21 cellular contexts compared by ENCODE assay signal in the genomic region with DNA sequence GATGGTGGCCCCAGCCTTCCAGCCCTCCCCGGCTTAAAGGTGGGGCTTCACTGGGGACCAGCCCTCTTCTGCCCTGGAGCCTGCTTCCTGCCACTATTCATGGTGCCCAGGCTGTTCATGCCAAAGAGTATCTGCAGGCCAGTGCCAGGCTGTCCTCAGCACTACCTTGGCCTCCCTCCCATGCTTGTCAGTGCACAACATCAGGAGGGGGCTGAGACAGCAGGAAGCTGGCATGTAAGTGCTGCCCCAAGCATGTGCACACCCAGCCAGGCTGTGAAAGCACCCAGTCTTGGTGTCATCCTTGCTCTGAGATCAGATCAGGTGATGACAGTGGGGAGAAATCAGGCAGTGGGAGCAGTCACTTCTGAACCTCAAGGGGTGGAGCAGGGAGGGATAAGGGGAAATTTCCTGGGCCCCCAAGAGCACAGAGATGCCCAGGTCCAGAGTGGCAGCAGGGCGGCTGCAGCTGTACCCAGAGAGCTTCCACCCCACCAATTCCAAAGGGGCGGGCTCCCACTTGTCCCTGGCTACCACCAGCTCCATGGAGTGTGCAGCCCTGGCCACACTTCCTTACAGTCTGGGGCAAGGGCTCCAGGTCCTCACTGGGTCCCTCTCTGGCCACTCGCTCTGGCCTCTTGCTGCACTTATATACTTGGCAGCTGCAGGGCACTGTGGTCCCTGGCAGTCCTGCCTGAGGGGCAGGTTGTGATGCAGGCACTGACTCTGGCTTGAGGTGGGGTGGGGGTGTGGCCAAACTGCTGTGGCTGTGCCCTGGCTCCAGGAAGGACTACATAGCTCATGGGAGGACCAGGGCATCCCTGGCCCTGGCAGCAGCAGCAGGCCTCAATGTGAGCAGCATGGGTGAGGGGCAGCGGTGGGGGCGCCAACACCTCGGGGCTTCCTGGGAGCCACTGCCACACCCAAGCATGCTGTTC.
"Had no signal": no experiment of that assay in that cellular context is flagged by ENCODE, and none has a peak within 500 bp of the region (broad histone marks: within the 10 kb centered on the region; RNA-seq: fewer than 3 reads in every experiment).

No MANE protein-coding gene starts in this region.

- H3K36me3 ChIP-seq: cardiac muscle cell, neutrophil, tibial artery, uterus had no signal

- H3K27me3 ChIP-seq: cardiac muscle cell, neutrophil, tibial artery, uterus had no signal

- DNase-seq: activated CD4-positive, alpha-beta T cell treated with anti-CD3 and anti-CD28 coated beads, Interleukin-2, amount 50 U/mL, for 1 hour; activated CD8-positive, alpha-beta memory T cell treated with anti-CD3 and anti-CD28 coated beads, Interleukin-2, amount 50 U/mL, for 4 hours; activated effector memory CD4-positive, alpha-beta T cell treated with anti-CD3 and anti-CD28 coated beads, Interleukin-2, amount 50 U/mL, for 16 hours; activated T-cell treated with anti-CD3 and anti-CD28 coated beads, Interleukin-2, amount 50 U/mL, for 4 hours; amygdala; dermis blood vessel endothelial cell; effector memory CD8-positive, alpha-beta T cell; foreskin fibroblast; mesendoderm; naive thymus-derived CD4-positive, alpha-beta T cell; stimulated activated CD4-positive, alpha-beta T cell treated with anti-CD3 and anti-CD28 coated beads, Interleukin-12 subunit alpha, Interleukin-12 subunit beta, amount 100 ng/mL, for 4 hours; stimulated activated CD4-positive, alpha-beta T cell treated with anti-CD3 and anti-CD28 coated beads, Interleukin-1b, Interleukin-23, amount 100 ng/mL, for 48 hours; stimulated activated naive CD8-positive, alpha-beta T cell treated with anti-CD3 and anti-CD28 coated beads, Interleukin-15, Interleukin-2, amounts not matched to agents 100 U/mL and 50 U/mL, for 24 hours; substantia nigra; T1000; tibial artery; uterus had no signal

- H3K9me3 ChIP-seq: tibial artery, uterus had no signal

- H3K9me3 Mint-ChIP-seq: effector memory CD8-positive, alpha-beta T cell had no signal

- ATAC-seq: activated naive CD4-positive, alpha-beta T cell treated with anti-CD3 and anti-CD28 coated beads, Interleukin-2, amount 50 U/mL, for 72 hours; activated T-cell treated with anti-CD3 and anti-CD28 coated beads, Interleukin-2, amount 50 U/mL, for 4 hours; effector memory CD8-positive, alpha-beta T cell; naive thymus-derived CD4-positive, alpha-beta T cell; stimulated activated naive CD8-positive, alpha-beta T cell treated with anti-CD3 and anti-CD28 coated beads, Interleukin-15, Interleukin-2, amounts not matched to agents 100 U/mL and 50 U/mL, for 24 hours had no signal

- H3K4me3 ChIP-seq: cardiac muscle cell, SK-N-MC, tibial artery, uterus had no signal

- H3K4me1 ChIP-seq: tibial artery had no signal

- H3K27ac ChIP-seq: cardiac muscle cell, neutrophil, SK-N-MC, tibial artery, uterus had no signal

- H3K27me3 Mint-ChIP-seq: effector memory CD8-positive, alpha-beta T cell; naive thymus-derived CD4-positive, alpha-beta T cell had no signal

- H3K4me3 Mint-ChIP-seq: activated T-cell treated with anti-CD3 and anti-CD28 coated beads, Interleukin-2, amount 50 U/mL, for 4 hours had no signal
